ENCODE assay signal across 8 cellular contexts in genomic region chr22:19576460-19577421, GRCh38. TPM values are rescaled to one million over a fixed set of nuclear protein-coding genes. Genes with fewer than 3 reads are reported as not detected.
A peak's percentile ranks its signal among the peaks of the same experiment; 100 is the strongest.
DNase-seq lines count a peak whose midpoint lies in the region; ATAC-seq and TF ChIP-seq lines count a peak whose summit lies in the region.

No MANE protein-coding gene starts in this region.

- H3K36me3 ChIP-seq in esophagus squamous epithelium = no peaks in the 10 kb centered on the region

- CTCF ChIA-PET in CD4-positive, alpha-beta T cell (lab: Charles Lee) = no interaction called here

- H3K27ac ChIP-seq in CD4-positive, alpha-beta T cell (ENCODE audit: low read depth, low read length) = no peak overlapping the region
- H3K27ac ChIP-seq in esophagus squamous epithelium = peak overlapping the region; percentile 59 to 80 (median 76)

- intact Hi-C loops in CD4-positive, alpha-beta T cell (cut with DNase I, micrococcal nuclease) = loop anchor here (5.0 to 10.0 kb wide), 2 partner anchors 58 to 74 kb away; no protein-coding TSS in a partner anchor
- intact Hi-C loops in esophagus squamous epithelium (cut with DNase I) = no loop called here

- H3K4me1 Mint-ChIP-seq in CD4-positive, alpha-beta T cell (ENCODE audit: low read depth) = peaks cover 40% of the 10 kb centered on the region

- ATAC-seq in CD4-positive, alpha-beta T cell (ENCODE audit: poor library complexity) = peak; percentile 69
- ATAC-seq in HG02571 (IDR thresholded peaks at IDR 0.05; ENCODE audit: unreplicated experiment) = no peak

- WGBS in esophagus squamous epithelium, 2 donors = 16 to 37% methylated on average over 13 to 16 of the region's 16 CpGs

- no peak overlapping the region for H3K27ac Mint-ChIP-seq in CD4-positive, alpha-beta T cell

- H3K4me1 ChIP-seq in esophagus squamous epithelium = peaks cover 5 to 47% (median 23%) of the 10 kb centered on the region in 3 donors

- H3K9me3 Mint-ChIP-seq in CD4-positive, alpha-beta T cell = no peaks in the 10 kb centered on the region

- H3K9me3 ChIP-seq in CD4-positive, alpha-beta T cell (ENCODE audit: control insufficient read depth, low read length) = no peaks in the 10 kb centered on the region
- H3K9me3 ChIP-seq in esophagus squamous epithelium = no peaks in the 10 kb centered on the region

- TF ChIP-seq CTCF in CD4-positive, alpha-beta T cell (IDR thresholded peaks at IDR 0.05) = no peak
- no peak for TF ChIP-seq CTCF in esophagus squamous epithelium (IDR thresholded peaks at IDR 0.05)

- POLR2A ChIA-PET in CD4-positive, alpha-beta T cell (lab: Charles Lee) = interaction anchor here (0.7 to 1.0 kb wide), 2 partner anchors 21 to 81 kb away, joined by 3 to 4 read pairs; no protein-coding TSS in a partner anchor

- H3K36me3 Mint-ChIP-seq in CD4-positive, alpha-beta T cell (ENCODE audit: low read depth) = no peaks in the 10 kb centered on the region

- peak overlapping the region in 1 of 4 donors; percentile 5 for H3K4me3 ChIP-seq in esophagus squamous epithelium

- no peaks in the 10 kb centered on the region for H3K27me3 Mint-ChIP-seq in CD4-positive, alpha-beta T cell

- no peak overlapping the region for H3K4me3 Mint-ChIP-seq in CD4-positive, alpha-beta T cell

- H3K27me3 ChIP-seq in CD4-positive, alpha-beta T cell (ENCODE audit: control insufficient read depth, insufficient read depth, low read length) = no peaks in the 10 kb centered on the region
- peaks cover 0 to 6% (median 0%) of the 10 kb centered on the region in 4 donors for H3K27me3 ChIP-seq in esophagus squamous epithelium

- peak in 7 of 10 experiments; percentile 19 to 46 (median 34) for DNase-seq in CD4-positive, alpha-beta T cell
- DNase-seq in KG1 (lab: John Stamatoyannopoulos, UW) (peak; percentile 34), esophagus squamous epithelium (lab: John Stamatoyannopoulos, UW) (no peak), SW 1271 (lab: John Stamatoyannopoulos, UW) (no peak), NCI-H345 (lab: John Stamatoyannopoulos, UW) (no peak)
- DNase-seq in activated CD4-positive, alpha-beta T cell treated with anti-CD3 and anti-CD28 coated beads, Interleukin-2, amount 50 U/mL, for 1 hour = peak; percentile 26
- DNase-seq in stimulated activated CD4-positive, alpha-beta T cell treated with anti-CD3 and anti-CD28 coated beads, Interleukin-12 subunit alpha, Interleukin-12 subunit beta, amount 100 ng/mL, for 24 hours (ENCODE audit: low read depth in 2 of 2) = peak; percentile 33 to 62

- no peak for TF ChIP-seq POLR2A in esophagus squamous epithelium (IDR thresholded peaks at IDR 0.05)

RNA-seq across cellular contexts. Expression of gene CLDN5, which starts 52.5 kb away (rescaled TPM):
- not detected for total RNA-seq in CD4-positive, alpha-beta T cell
- total RNA-seq in esophagus squamous epithelium = 10 to 100 TPM in 3 of 4 donors, 1 to 10 TPM in 1; 9.7 to 62.9 (median 23.0) TPM

Comparison
In these comparisons a context has a peak if more than half of its experiments do, and no peak if none do; other contexts are left out.
1. DNase-seq: peak in CD4-positive, alpha-beta T cell (7 of 10), KG1 (single experiment), activated CD4-positive, alpha-beta T cell treated with anti-CD3 and anti-CD28 coated beads, Interleukin-2, amount 50 U/mL, for 1 hour (single experiment) and stimulated activated CD4-positive, alpha-beta T cell treated with anti-CD3 and anti-CD28 coated beads, Interleukin-12 subunit alpha, Interleukin-12 subunit beta, amount 100 ng/mL, for 24 hours (2 of 2); none in esophagus squamous epithelium (single experiment), SW 1271 (0 of 2) and NCI-H345 (single experiment).
2. RNA of gene CLDN5, which starts 52.5 kb away (total RNA-seq): 9.7 to 62.9 TPM in esophagus squamous epithelium; not detected in CD4-positive, alpha-beta T cell; every median in the first group is over 10 times any median in the second.